ENCODE assay signal across 9 cellular contexts in the genomic region with DNA sequence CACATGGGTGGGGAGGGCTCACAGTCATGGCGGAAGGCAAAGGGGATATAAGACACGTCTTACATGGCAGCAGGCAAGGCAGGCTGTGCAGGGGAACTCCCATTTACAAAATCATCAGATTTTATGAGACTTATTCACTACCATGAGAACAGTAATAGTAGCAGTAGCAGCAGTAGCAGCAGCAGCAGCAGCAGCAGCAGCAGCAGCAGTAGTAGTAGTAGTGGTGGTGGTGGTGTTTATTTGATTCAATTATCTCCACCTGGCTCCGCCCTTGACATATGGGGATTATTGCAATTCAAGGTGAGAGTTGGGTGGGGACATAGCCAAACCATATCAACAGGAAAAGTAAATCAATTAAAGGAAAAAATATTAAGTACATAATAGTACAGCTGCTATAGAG.
"Had no signal": no experiment of that assay in that cellular context is flagged by ENCODE, and none has a peak within 500 bp of the region (broad histone marks: within the 10 kb centered on the region; RNA-seq: fewer than 3 reads in every experiment).

No MANE protein-coding gene starts in this region.

- DNase-seq: H9, HCEC 1CT, HFFc6, IMR-90, KG1 had no signal

- FAIRE-seq: H1, H54, HTR-8/SVneo, K562 had no signal
